Comparison of ENCODE assay signal across 8 cellular contexts in the genomic region with DNA sequence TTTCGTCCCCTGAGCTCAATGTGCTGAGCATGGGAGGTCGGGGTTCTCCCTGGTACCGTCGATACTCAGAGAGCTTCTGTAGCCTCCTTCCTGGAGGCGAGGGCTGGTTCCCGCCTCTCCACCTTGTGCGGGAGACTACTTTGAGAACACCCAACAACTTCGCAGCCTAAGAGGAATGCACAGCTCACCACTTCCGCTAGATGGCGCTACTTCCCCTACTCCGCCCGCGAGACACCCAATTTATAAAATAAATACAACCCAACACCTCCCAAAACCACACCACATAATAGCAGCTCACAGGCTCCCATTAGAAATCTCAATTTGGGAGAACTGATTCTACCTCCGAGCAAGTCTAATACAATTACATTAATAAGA. TPM values are rescaled to one million over a fixed set of nuclear protein-coding genes. Genes with fewer than 3 reads are reported as not detected.
DNase-seq lines count a peak whose midpoint lies in the region; ATAC-seq, FAIRE-seq and TF ChIP-seq lines count a peak whose summit lies in the region.

No MANE protein-coding gene starts in this region.

- no peaks in the 10 kb centered on the region for H4K20me1 ChIP-seq in endothelial cell of umbilical vein (replicated peaks; ENCODE audit: control insufficient read depth, extremely low read depth, insufficient read depth, low read length)

- H3K9me3 ChIP-seq in endothelial cell of umbilical vein (replicated peaks; ENCODE audit: control insufficient read depth, insufficient read depth, low read length), result no peaks in the 10 kb centered on the region

- no peak overlapping the region for H3K9ac ChIP-seq in endothelial cell of umbilical vein (replicated peaks; ENCODE audit: extremely low read depth, insufficient read depth, low read length)

- POLR2A ChIA-PET in endothelial cell of umbilical vein (lab: Charles Lee), result no interaction called here

- peak overlapping the region; percentile 76 for H2AFZ ChIP-seq in endothelial cell of umbilical vein (ENCODE audit: low read depth, low read length)

- H3K4me1 Mint-ChIP-seq in mesothelial cell of epicardium, result peaks cover 16% of the 10 kb centered on the region

- peak overlapping the region; percentile 26 for H3K4me2 ChIP-seq in endothelial cell of umbilical vein (ENCODE audit: insufficient read depth, low read length)

- TF ChIP-seq CTCF in GM12875 (IDR thresholded peaks at IDR 0.05; ENCODE audit: borderline replicate concordance, insufficient read depth, low read depth, low read length) (peak; percentile 88), endothelial cell of umbilical vein (IDR thresholded peaks at IDR 0.05; ENCODE audit: extremely low read depth in 1 of 2, insufficient read depth in 1 of 2, low read depth in 1 of 2, low read length in 2 of 2) (peak; percentile 78 to 82), mesothelial cell of epicardium (IDR thresholded peaks at IDR 0.05; ENCODE audit: unreplicated experiment) (peak; percentile 94)

- peak; percentile 25 for DNase-seq in NCI-H524 treated with DMSO at 0.1 percent for 48 hours (lab: John Stamatoyannopoulos, UW)
- peak; percentile 38 to 47 for DNase-seq in activated CD8-positive, alpha-beta memory T cell treated with anti-CD3 and anti-CD28 coated beads for 4 hours (ENCODE audit: low read depth in 2 of 2)
- peak; percentile 47 for DNase-seq in endothelial cell of umbilical vein (ENCODE audit: low read depth, low spot score)
- DNase-seq in mesothelial cell of epicardium (ENCODE audit: low spot score in 2 of 2, unreplicated experiment in 2 of 2), result peak in 1 of 2 experiments; percentile 84
- DNase-seq in stimulated activated CD8-positive, alpha-beta memory T cell treated with anti-CD3 and anti-CD28 coated beads, Interleukin-2, amount 100 ng/mL, for 1 hour (ENCODE audit: low read depth in 2 of 2), result peak; percentile 38 to 57

- H3K36me3 ChIP-seq in endothelial cell of umbilical vein (ENCODE audit: control insufficient read depth in 2 of 2, extremely low read depth in 1 of 2, insufficient read depth in 2 of 2, low read length in 2 of 2), result no peaks in the 10 kb centered on the region

- TF ChIP-seq POLR2A in endothelial cell of umbilical vein (IDR thresholded peaks at IDR 0.05; ENCODE audit: low read depth, low read length), result no peak

- ATAC-seq in HG03066 (IDR thresholded peaks at IDR 0.05; ENCODE audit: low read depth, unreplicated experiment) (peak; percentile 70), GM18519 (IDR thresholded peaks at IDR 0.05; ENCODE audit: low FRiP score, unreplicated experiment) (no peak)

- no peaks in the 10 kb centered on the region for H3K9me1 ChIP-seq in endothelial cell of umbilical vein (replicated peaks; ENCODE audit: control insufficient read depth, extremely low read depth, insufficient read depth, low read length)

- dilution Hi-C loops in endothelial cell of umbilical vein (cut with MboI; ENCODE audit: extremely low pct_ligation_motif_present, low sequenced_read_pairs), result no loop called here

- H3K4me3 ChIP-seq in GM12875 (ENCODE audit: low read depth, low read length), result no peak overlapping the region
- no peak overlapping the region for H3K4me3 ChIP-seq in endothelial cell of umbilical vein (replicated peaks in 1 of 3; ENCODE audit: insufficient read depth in 1 of 3, low read depth in 1 of 3, low read length in 3 of 3)

- peak overlapping the region; percentile 79 for H3K4me3 Mint-ChIP-seq in mesothelial cell of epicardium

- H3K79me2 ChIP-seq in endothelial cell of umbilical vein (ENCODE audit: control insufficient read depth, insufficient read depth, low read length), result no peaks in the 10 kb centered on the region

- H3K36me3 Mint-ChIP-seq in mesothelial cell of epicardium, result no peaks in the 10 kb centered on the region

- no peak overlapping the region for H3K27ac ChIP-seq in endothelial cell of umbilical vein (ENCODE audit: insufficient read depth, low read depth, low read length)

- CTCF ChIA-PET in endothelial cell of umbilical vein (lab: Charles Lee), result interaction anchor here (0.6 to 2.1 kb wide), 19 partner anchors 8 to 1235 kb away, joined by 3 to 31 read pairs (median 5); no protein-coding TSS in a partner anchor

- H3K27me3 Mint-ChIP-seq in mesothelial cell of epicardium (ENCODE audit: low read depth), result peaks cover 54% of the 10 kb centered on the region

- H3K27ac Mint-ChIP-seq in mesothelial cell of epicardium, result peak overlapping the region; percentile 85

- H3K4me1 ChIP-seq in endothelial cell of umbilical vein (ENCODE audit: control insufficient read depth, extremely low read depth, insufficient read depth, low read length), result peaks cover 3% of the 10 kb centered on the region

- no peak for FAIRE-seq in endothelial cell of umbilical vein (lab: Jason Lieb, UNC)

- no TSS peak for BruUV-seq in endothelial cell of umbilical vein (replicated peaks; lab: Mats Ljungman, UMichigan)

- peaks cover 40 to 53% of the 10 kb centered on the region in 2 experiments for H3K27me3 ChIP-seq in endothelial cell of umbilical vein (ENCODE audit: control insufficient read depth in 2 of 2, insufficient read depth in 2 of 2, low read length in 2 of 2)

- intact Hi-C loops in endothelial cell of umbilical vein (cut with micrococcal nuclease), result loop anchor here (1.0 kb wide), 2 partner anchors 1032 to 1236 kb away; no protein-coding TSS in a partner anchor

- H3K9me3 Mint-ChIP-seq in mesothelial cell of epicardium, result no peaks in the 10 kb centered on the region

TF ChIP-seq in endothelial cell of umbilical vein, 7 proteins besides CTCF, POLR2A, EP300 and RAD21:
- no peak for TF ChIP-seq EZH2 (IDR thresholded peaks at IDR 0.05; ENCODE audit: borderline replicate concordance, low read depth, low read length, severe bottlenecking)
- TF ChIP-seq MYC (IDR thresholded peaks at IDR 0.05; ENCODE audit: low read depth, low read length), result no peak
- TF ChIP-seq GATA2 (IDR thresholded peaks at IDR 0.05; ENCODE audit: insufficient read depth, insufficient read length, low read depth, low read length), result no peak
- TF ChIP-seq JUN (IDR thresholded peaks at IDR 0.05; ENCODE audit: borderline replicate concordance, insufficient read depth, insufficient read length, low read depth), result no peak
- TF ChIP-seq, protein P1, sequence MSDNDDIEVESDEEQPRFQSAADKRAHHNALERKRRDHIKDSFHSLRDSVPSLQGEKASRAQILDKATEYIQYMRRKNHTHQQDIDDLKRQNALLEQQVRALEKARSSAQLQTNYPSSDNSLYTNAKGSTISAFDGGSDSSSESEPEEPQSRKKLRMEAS (IDR thresholded peaks at IDR 0.05; ENCODE audit: insufficient read depth, insufficient read length), result no peak
- no peak for TF ChIP-seq POLR2AphosphoS5 (IDR thresholded peaks at IDR 0.05; ENCODE audit: insufficient read depth, low read depth, low read length)
- TF ChIP-seq FOS (IDR thresholded peaks at IDR 0.05; ENCODE audit: borderline replicate concordance, insufficient read depth, low read length), result no peak

RNA-seq across cellular contexts. Expression of a gene that starts 1.2 kb away (rescaled TPM):
- total RNA-seq in endothelial cell of umbilical vein (0.13 TPM in 1 of 2 replicates, not detected in the other), mesothelial cell of epicardium (23.6 to 26.1 TPM (median 24.3 TPM) in 3 replicates)
- polyA plus RNA-seq in endothelial cell of umbilical vein, result 0.03 and 0.06 TPM in 2 replicates
- 0.04 TPM in 1 of 2 replicates, not detected in the other for polyA plus RNA-seq in endothelial cell of umbilical vein (2011; cell fraction: cytosol; rRNA removed)
- polyA plus RNA-seq in endothelial cell of umbilical vein (2011; cell fraction: nucleus; rRNA removed), result 0.04 TPM in 2 replicates
- polyA plus RNA-seq in endothelial cell of umbilical vein (2012), result 0.07 TPM in 1 of 2 replicates, not detected in the other
- not detected in 2 replicates for polyA minus RNA-seq in endothelial cell of umbilical vein
- not detected for polyA minus RNA-seq in endothelial cell of umbilical vein (2011; cell fraction: cytosol; rRNA and poly(A)+ RNA removed)
- polyA minus RNA-seq in endothelial cell of umbilical vein (2011; cell fraction: nucleus; rRNA and poly(A)+ RNA removed), result not detected in 2 replicates

Comparison
In these comparisons a context has a peak if more than half of its experiments do, and no peak if none do; other contexts are left out.
1. RNA of a gene that starts 1.2 kb away (total RNA-seq): 23.6 to 26.1 TPM in mesothelial cell of epicardium; 0.13 TPM in endothelial cell of umbilical vein; every median in the first group is over 10 times any median in the second.
2. Peak in every context shown above with its lines, with median percentiles within 50 percentile points of each other: CTCF ChIP-seq.